Comparison of ENCODE assay signal across 8 cellular contexts in the genomic region with DNA sequence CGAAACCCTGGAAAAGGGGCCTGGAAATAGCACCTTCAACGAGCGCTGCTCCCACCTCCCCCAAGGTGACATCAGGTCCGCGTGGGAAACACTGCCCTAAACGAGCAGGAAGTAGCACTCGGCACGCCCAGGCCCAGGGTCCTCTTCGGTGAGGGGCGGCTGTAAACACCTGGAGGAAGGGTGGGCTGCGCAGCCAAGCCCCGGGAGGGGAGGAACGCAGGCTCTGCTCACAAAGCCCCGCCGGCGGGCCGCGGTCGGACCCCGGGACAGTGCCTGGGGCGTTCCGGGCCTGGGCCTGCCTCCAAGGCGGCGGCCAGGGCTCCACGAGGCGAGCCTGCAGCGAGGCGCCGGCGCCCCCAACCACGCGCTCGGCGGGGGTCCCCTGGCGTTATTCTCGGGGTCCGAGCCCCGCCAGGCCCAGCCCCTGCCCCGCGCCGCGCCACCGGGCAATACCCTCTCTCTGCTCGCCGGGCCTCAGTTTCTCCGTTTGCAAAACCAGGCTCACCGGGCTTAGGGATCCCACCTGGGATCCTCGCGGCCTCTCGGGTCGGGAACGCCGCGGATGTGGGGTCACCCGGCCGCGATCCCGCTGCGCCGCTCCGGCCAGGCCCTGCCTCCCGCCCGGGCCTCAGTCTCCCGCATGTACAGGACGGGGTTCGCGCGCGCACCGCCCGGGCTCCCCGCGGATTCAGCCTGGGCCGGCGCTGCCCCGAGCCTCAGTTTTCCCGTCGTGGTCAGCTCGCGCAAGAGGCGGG.
DNase-seq lines count a peak whose midpoint lies in the region; ATAC-seq and TF ChIP-seq lines count a peak whose summit lies in the region.

No MANE protein-coding gene starts in this region.

- peak in 2 of 3 experiments; percentile 58 to 65 for DNase-seq in NCI-H1417 (lab: John Stamatoyannopoulos, UW)
- no peak for DNase-seq in NCI-H1417 treated with DMSO at 0.1 percent for 48 hours (lab: John Stamatoyannopoulos, UW)
- DNase-seq in astrocyte of the spinal cord (ENCODE audit: low read depth, low spot score): peak; percentile 31
- DNase-seq in kidney tubule cell (ENCODE audit: low spot score): peak; percentile 70
- DNase-seq in stimulated activated CD4-positive, alpha-beta T cell treated with anti-CD3 and anti-CD28 coated beads, TNF-alpha, amount 100 ng/mL, for 24 hours (ENCODE audit: low read depth in 3 of 3): peak in 2 of 3 experiments; percentile 48 to 73

- H3K36me3 Mint-ChIP-seq in T-helper 1 cell treated with Interleukin-12 subunit alpha and Interleukin-12 subunit beta and Interleukin-4 antibody, amounts not matched to agents 30 μg/mL and 1 μg/mL, for 36 hours (ENCODE audit: low read depth): peaks cover 9% of the 10 kb centered on the region

- no peaks in the 10 kb centered on the region for H3K9me3 Mint-ChIP-seq in T-helper 1 cell treated with Interleukin-12 subunit alpha and Interleukin-12 subunit beta and Interleukin-4 antibody, amounts not matched to agents 30 μg/mL and 1 μg/mL, for 36 hours

- peak overlapping the region; percentile 76 for H3K4me3 ChIP-seq in astrocyte of the spinal cord (ENCODE audit: low read depth, low read length)

- H3K4me1 Mint-ChIP-seq in T-helper 1 cell treated with Interleukin-12 subunit alpha and Interleukin-12 subunit beta and Interleukin-4 antibody, amounts not matched to agents 30 μg/mL and 1 μg/mL, for 36 hours (ENCODE audit: low read depth): peaks cover 15% of the 10 kb centered on the region

- no peak for TF ChIP-seq CTCF in astrocyte of the spinal cord (IDR thresholded peaks at IDR 0.05; ENCODE audit: low read depth, low read length)

- ATAC-seq in HG03135 (IDR thresholded peaks at IDR 0.05; ENCODE audit: unreplicated experiment): peak; percentile 13
- ATAC-seq in HG02588 (IDR thresholded peaks at IDR 0.05; ENCODE audit: unreplicated experiment): no peak

- peak overlapping the region; percentile 96 for H3K27ac Mint-ChIP-seq in T-helper 1 cell treated with Interleukin-12 subunit alpha and Interleukin-12 subunit beta and Interleukin-4 antibody, amounts not matched to agents 30 μg/mL and 1 μg/mL, for 36 hours

- in situ Hi-C loops in astrocyte of the spinal cord (cut with HindIII; ENCODE audit: low sequenced_read_pairs): no loop called here

- H3K4me3 Mint-ChIP-seq in T-helper 1 cell treated with Interleukin-12 subunit alpha and Interleukin-12 subunit beta and Interleukin-4 antibody, amounts not matched to agents 30 μg/mL and 1 μg/mL, for 36 hours: peak overlapping the region; percentile 98

- H3K27me3 Mint-ChIP-seq in T-helper 1 cell treated with Interleukin-12 subunit alpha and Interleukin-12 subunit beta and Interleukin-4 antibody, amounts not matched to agents 30 μg/mL and 1 μg/mL, for 36 hours (ENCODE audit: low read depth): no peaks in the 10 kb centered on the region
